In genomic region chr22:39297490-39298193, GRCh38 we compare ENCODE assay signal across 10 cellular contexts. TPM values are rescaled to one million over a fixed set of nuclear protein-coding genes. Genes with fewer than 3 reads are reported as not detected.
DNase-seq lines count a peak whose midpoint lies in the region; ATAC-seq and TF ChIP-seq lines count a peak whose summit lies in the region.
"Had no signal": no experiment of that assay in that cellular context is flagged by ENCODE, and none has a peak within 500 bp of the region (broad histone marks: within the 10 kb centered on the region; RNA-seq: fewer than 3 reads in every experiment).

No MANE protein-coding gene starts in this region.

- DNase-seq in COLO668 (lab: John Stamatoyannopoulos, UW; ENCODE audit: unreplicated experiment), result peak; percentile 93
- peak; percentile 49 for DNase-seq in NCI-H1105 (lab: John Stamatoyannopoulos, UW)
- DNase-seq in dorsolateral prefrontal cortex, result no peak
- no peak for DNase-seq in activated CD4-positive, alpha-beta T cell treated with anti-CD3 and anti-CD28 coated beads for 4 hours
- DNase-seq in SIG-M5 (lab: John Stamatoyannopoulos, UW), result no peak

- intact Hi-C loops in dorsolateral prefrontal cortex (cut with DNase I), result no loop called here

- peaks cover 24% of the 10 kb centered on the region for H3K27me3 Mint-ChIP-seq in nephron (ENCODE audit: low read depth)

- peaks cover 37% of the 10 kb centered on the region for H3K4me1 Mint-ChIP-seq in nephron

- no peak for ATAC-seq in HG02588 (IDR thresholded peaks at IDR 0.05; ENCODE audit: unreplicated experiment)
- ATAC-seq in GM19023 (IDR thresholded peaks at IDR 0.05; ENCODE audit: unreplicated experiment), result no peak

- no peaks in the 10 kb centered on the region for H3K36me3 Mint-ChIP-seq in nephron (ENCODE audit: low read depth)

- H3K27me3 ChIP-seq in dorsolateral prefrontal cortex, result peaks cover 0 to 6% (median 0%) of the 10 kb centered on the region in 45 donors

- no peak for TF ChIP-seq CTCF in dorsolateral prefrontal cortex (IDR thresholded peaks at IDR 0.05 in 54 of 56, conservative IDR thresholded peaks at IDR 0.05 in 2 of 56; ENCODE audit: low read depth in 1 of 56, partially characterized antibody in 56 of 56)
- TF ChIP-seq CTCF in nephron (IDR thresholded peaks at IDR 0.05; ENCODE audit: unreplicated experiment in 3 of 3), result no peak

- H3K27ac ChIP-seq in dorsolateral prefrontal cortex, result peak overlapping the region in 41 of 59 donors; percentile 2 to 76 (median 46)
- H3K27ac ChIP-seq: KMS-11 had no signal

- H3K4me3 Mint-ChIP-seq in nephron, result no peak overlapping the region
- H3K4me3 Mint-ChIP-seq: central memory CD8-positive, alpha-beta T cell had no signal

- no peak overlapping the region for H3K4me3 ChIP-seq in dorsolateral prefrontal cortex

- H3K9me3 Mint-ChIP-seq in nephron, result no peaks in the 10 kb centered on the region
- H3K9me3 Mint-ChIP-seq: central memory CD8-positive, alpha-beta T cell had no signal

- peak overlapping the region; percentile 80 to 96 (median 84) for H3K27ac Mint-ChIP-seq in nephron

RNA-seq across cellular contexts. Expression of gene RPL3, which starts 21.8 kb away (rescaled TPM):
- total RNA-seq in dorsolateral prefrontal cortex, result 100 to 1,000 TPM; 562 to 963 (median 699) TPM

RNA-seq across cellular contexts. Expression of gene SYNGR1, which starts 52.1 kb away (rescaled TPM):
- total RNA-seq in dorsolateral prefrontal cortex, result 100 to 1,000 TPM; 108 to 421 (median 288) TPM

RNA-seq across cellular contexts. Expression of gene PDGFB, which starts 52.9 kb away (rescaled TPM):
- 10 to 100 TPM in 111 of 120 experiments, 1 to 10 TPM in 9; 5.1 to 28.8 (median 16.2) TPM for total RNA-seq in dorsolateral prefrontal cortex

Comparison
In these comparisons a context has a peak if more than half of its experiments do, and no peak if none do; other contexts are left out.
1. DNase-seq: peak in COLO668 (single experiment) and NCI-H1105 (single experiment); none in dorsolateral prefrontal cortex (0 of 10), activated CD4-positive, alpha-beta T cell treated with anti-CD3 and anti-CD28 coated beads for 4 hours (0 of 2) and SIG-M5 (single experiment).